Comparison of ENCODE assay signal across 37 cellular contexts in genomic region chr3:141714671-141715070, GRCh38. TPM values are rescaled to one million over a fixed set of nuclear protein-coding genes. Genes with fewer than 3 reads are reported as not detected.
DNase-seq lines count a peak whose midpoint lies in the region; ATAC-seq, FAIRE-seq and TF ChIP-seq lines count a peak whose summit lies in the region.
"Had no signal": no experiment of that assay in that cellular context is flagged by ENCODE, and none has a peak within 500 bp of the region (broad histone marks: within the 10 kb centered on the region; RNA-seq: fewer than 3 reads in every experiment).

No MANE protein-coding gene starts in this region.

- no peaks in the 10 kb centered on the region for H3K9me1 ChIP-seq in K562 (ENCODE audit: control insufficient read depth, insufficient read depth, low read length)

- TF ChIP-seq EP300 in HepG2 (IDR thresholded peaks at IDR 0.05; ENCODE audit: low read depth in 2 of 2, low read length in 2 of 2) (no peak), HepG2 (CRISPR knock-in tag; IDR thresholded peaks at IDR 0.05; ENCODE audit: borderline replicate concordance) (no peak), K562 (IDR thresholded peaks at IDR 0.05; ENCODE audit: low read length) (no peak)

- H3K27me3 ChIP-seq in HepG2 (ENCODE audit: control insufficient read depth in 1 of 2, insufficient read depth in 2 of 2, low read length in 2 of 2) (0 out of 5 replicates have a peak, but pooled peaks cover 0 to 1% of the 10 kb centered on the region in 2 experiments), right lobe of liver (no peaks in the 10 kb centered on the region), K562 (ENCODE audit: control insufficient read depth in 2 of 2, insufficient read depth in 2 of 2, low read length in 2 of 2) (no peaks in the 10 kb centered on the region)
- H3K27me3 ChIP-seq: BE2C; BLaER1; BLaER1 treated with 17β-estradiol and CSF1 and Interleukin-3, amounts not matched to agents 10 nM and 100 nM had no signal

- no peaks in the 10 kb centered on the region for H3K79me2 ChIP-seq in HepG2 (ENCODE audit: insufficient read depth, low read length)
- no peaks in the 10 kb centered on the region for H3K79me2 ChIP-seq in K562 (ENCODE audit: control insufficient read depth, insufficient read depth, low read length)

- H3K4me3 ChIP-seq in HepG2 (replicated peaks in 1 of 3; ENCODE audit: insufficient read depth in 1 of 3, low read depth in 2 of 3, low read length in 3 of 3) (no peak overlapping the region), right lobe of liver (no peak overlapping the region), K562 (no peak overlapping the region)
- H3K4me3 ChIP-seq: A549; BLaER1; BLaER1 treated with 17β-estradiol and CSF1 and Interleukin-3, amounts not matched to agents 10 nM and 100 nM had no signal

- ATAC-seq in HepG2: no peak
- no peak for ATAC-seq in right lobe of liver
- no peak for ATAC-seq in K562
- ATAC-seq: A549; CD8-positive, alpha-beta T cell had no signal

- POLR2A ChIA-PET in HepG2 (lab: Yijun Ruan, JAX): interaction anchor here (2.1 kb wide), 1 partner anchor 14 kb away, joined by 6 read pairs; no protein-coding TSS in a partner anchor
- POLR2A ChIA-PET in K562 (lab: Yijun Ruan, JAX): interaction anchor here (0.6 kb wide), 1 partner anchor 89 kb away, joined by 3 read pairs; no protein-coding TSS in a partner anchor

- no peak for TF ChIP-seq RAD21 in HepG2 (CRISPR knock-in tag; IDR thresholded peaks at IDR 0.05)
- TF ChIP-seq RAD21 in K562 (CRISPR knock-in tag; conservative IDR thresholded peaks at IDR 0.05 in 1 of 2, IDR thresholded peaks at IDR 0.05 in 1 of 2): no peak

- H3K9ac ChIP-seq in HepG2 (ENCODE audit: insufficient read depth, low read depth, low read length) (no peak overlapping the region), K562 (ENCODE audit: insufficient read depth in 1 of 2, low read depth in 2 of 2, low read length in 2 of 2) (no peak overlapping the region)
- H3K9ac ChIP-seq: BLaER1; BLaER1 treated with 17β-estradiol and CSF1 and Interleukin-3, amounts not matched to agents 10 nM and 100 nM had no signal

- H4K20me1 ChIP-seq in HepG2 (ENCODE audit: insufficient read depth, low read length): no peaks in the 10 kb centered on the region
- no peaks in the 10 kb centered on the region for H4K20me1 ChIP-seq in K562 (replicated peaks; ENCODE audit: control insufficient read depth, insufficient read depth, low read length)
- H4K20me1 ChIP-seq: BLaER1; BLaER1 treated with 17β-estradiol and CSF1 and Interleukin-3, amounts not matched to agents 10 nM and 100 nM had no signal

- FAIRE-seq in HepG2 (lab: Jason Lieb, UNC): no peak
- no peak for FAIRE-seq in K562 (lab: Jason Lieb, UNC)
- FAIRE-seq: A204.1, A549, D721Med had no signal

- H3K9me3 ChIP-seq in HepG2 (ENCODE audit: low read length) (no peaks in the 10 kb centered on the region), right lobe of liver (no peaks in the 10 kb centered on the region), K562 (replicated peaks; ENCODE audit: control insufficient read depth, insufficient read depth, low read depth, low read length) (no peaks in the 10 kb centered on the region)
- H3K9me3 ChIP-seq: A549, BE2C, Caco-2 had no signal

- intact Hi-C loops in HepG2 (cut with micrococcal nuclease; ENCODE audit: unreplicated experiment) (no loop called here), right lobe of liver (cut with DNase I) (no loop called here), K562 (cut with micrococcal nuclease) (no loop called here)

- TF ChIP-seq CTCF in HepG2 (CRISPR knock-in tag; IDR thresholded peaks at IDR 0.05): no peak
- TF ChIP-seq CTCF in right lobe of liver (IDR thresholded peaks at IDR 0.05): no peak
- TF ChIP-seq CTCF in K562 (IDR thresholded peaks at IDR 0.05 in 2 of 3, conservative IDR thresholded peaks at IDR 0.05 in 1 of 3; ENCODE audit: insufficient read depth in 2 of 3, low read depth in 1 of 3, low read length in 3 of 3): no peak

- no peak for DNase-seq in HepG2 (ENCODE audit: low spot score)
- DNase-seq in right lobe of liver: no peak
- DNase-seq in K562 (ENCODE audit: extremely low read depth in 1 of 4, low spot score in 3 of 4): no peak
- DNase-seq in caudate nucleus (lab: John Stamatoyannopoulos, UW): no peak
- DNase-seq: 8988T; ACHN; AML-193; BE2C; C1 segment of cervical spinal cord; Caco-2; Calu3; CD4-positive, alpha-beta memory T cell; CD4-positive, alpha-beta T cell; CD4-positive, CD25-positive, alpha-beta regulatory T cell; CD8-positive, alpha-beta memory T cell; CD8-positive, alpha-beta T cell; COR-L47; DMS 273 treated with DMSO at 0.1 percent for 48 hours; DMS153; DMS53; DMS79; DMS79 treated with DMSO at 0.1 percent for 48 hours; DND-41; EL had no signal

- H3K27ac ChIP-seq in HepG2 (ENCODE audit: extremely low read length, insufficient read depth, low read length) (no peak overlapping the region), right lobe of liver (no peak overlapping the region), K562 (ENCODE audit: extremely low read depth, low read depth, low read length) (no peak overlapping the region), caudate nucleus (ENCODE audit: low read depth, low read length) (no peak overlapping the region)
- H3K27ac ChIP-seq: 22Rv1; A549; BLaER1; BLaER1 treated with 17β-estradiol and CSF1 and Interleukin-3, amounts not matched to agents 10 nM and 100 nM; C4-2B had no signal

- TF ChIP-seq POLR2A in HepG2 (IDR thresholded peaks at IDR 0.05; ENCODE audit: insufficient read depth in 1 of 2, low read depth in 2 of 2, low read length in 2 of 2) (no peak), right lobe of liver (IDR thresholded peaks at IDR 0.05) (no peak), K562 (conservative IDR thresholded peaks at IDR 0.05) (no peak)

- WGBS in HepG2 (ENCODE audit: low lambda C conversion rate): 43% methylated on average over 1 of the region's 1 CpG
- WGBS in right lobe of liver (ENCODE audit: insufficient coverage, low coverage, low lambda C conversion rate, missing lambda C conversion rate): 100% methylated on average over 1 of the region's 1 CpG
- WGBS in K562 (ENCODE audit: insufficient coverage, low coverage, missing lambda C conversion rate): 11% methylated on average over 1 of the region's 1 CpG

- H3K4me2 ChIP-seq in HepG2 (ENCODE audit: low read depth, low read length) (no peak overlapping the region), K562 (ENCODE audit: insufficient read depth, low read length) (no peak overlapping the region)
- H3K4me2 ChIP-seq: A549; BLaER1; BLaER1 treated with 17β-estradiol and CSF1 and Interleukin-3, amounts not matched to agents 10 nM and 100 nM had no signal

- H3K4me1 ChIP-seq in HepG2 (ENCODE audit: insufficient read depth, low read length) (peaks cover 14% of the 10 kb centered on the region), right lobe of liver (no peaks in the 10 kb centered on the region), K562 (replicated peaks in 1 of 2; ENCODE audit: control insufficient read depth in 2 of 2, insufficient read depth in 2 of 2, low read length in 2 of 2) (peaks cover 0 to under 1% of the 10 kb centered on the region in 2 experiments; a peak in 2 of 5 replicates)
- H3K4me1 ChIP-seq: A549; BLaER1; BLaER1 treated with 17β-estradiol and CSF1 and Interleukin-3, amounts not matched to agents 10 nM and 100 nM; Caco-2 had no signal

- H2AFZ ChIP-seq in HepG2 (ENCODE audit: low read length) (no peak overlapping the region), K562 (ENCODE audit: low read depth, low read length) (no peak overlapping the region)

- in situ Hi-C loops in HepG2 (cut with HindIII; ENCODE audit: extremely low pct_ligation_motif_present, low pct_unique_long_range_greater_than_20kb) (no loop called here), K562 (cut with MboI) (no loop called here)

- CTCF ChIA-PET in HepG2 (lab: Yijun Ruan, JAX; ENCODE audit: low intra/inter-chr PET ratio, low total read pairs): no interaction called here
- CTCF ChIA-PET in K562 (lab: Yijun Ruan, JAX; ENCODE audit: low intra/inter-chr PET ratio): interaction anchor here (0.6 kb wide), 1 partner anchor 15 kb away, joined by 3 read pairs; no protein-coding TSS in a partner anchor

- BruUV-seq in HepG2 (replicated peaks; lab: Mats Ljungman, UMichigan): no TSS peak
- BruUV-seq in K562 (replicated peaks; lab: Mats Ljungman, UMichigan): no TSS peak

- H3K36me3 ChIP-seq in HepG2 (replicated peaks in 1 of 2; ENCODE audit: control insufficient read depth in 1 of 2, insufficient read depth in 2 of 2, low read length in 2 of 2) (no peaks in the 10 kb centered on the region), right lobe of liver (no peaks in the 10 kb centered on the region), K562 (ENCODE audit: control insufficient read depth, insufficient read depth, low read length) (no peaks in the 10 kb centered on the region)
- H3K36me3 ChIP-seq: BE2C; BLaER1; BLaER1 treated with 17β-estradiol and CSF1 and Interleukin-3, amounts not matched to agents 10 nM and 100 nM had no signal

RNA-seq across cellular contexts. Expression of gene RNF7, which starts 23.4 kb away (rescaled TPM):
- total RNA-seq in HepG2 (2016; rRNA removed; fragmentation: Illumina TruSeq; extraction: Trizol) (94.7 and 102 TPM in 2 replicates), right lobe of liver (10 to 100 TPM; 31.0 to 41.1 (median 34.2) TPM), K562 (2014; rRNA removed) (34.7 and 38.8 TPM in 2 replicates), K562 (2014; rRNA removed; fragmentation: Illumina TruSeq; extraction: Trizol) (80.0 and 80.5 TPM in 2 replicates), K562 (2015; rRNA removed; fragmentation: Illumina TruSeq; extraction: Trizol) (69.1 and 77.9 TPM in 2 replicates), K562 (2021) (94.5 and 96.7 TPM in 2 replicates)
- total RNA-seq in HepG2 (2016; cell fraction: cytosol; rRNA removed; fragmentation: Illumina TruSeq; extraction: Trizol; ENCODE audit: low read depth): 237 and 254 TPM in 2 replicates
- total RNA-seq in HepG2 (2016; cell fraction: insoluble cytoplasmic fraction; rRNA removed; fragmentation: Illumina TruSeq; extraction: Trizol): 97.5 and 99.9 TPM in 2 replicates
- total RNA-seq in HepG2 (2016; cell fraction: membrane; rRNA removed; fragmentation: Illumina TruSeq; extraction: Trizol): 254 and 267 TPM in 2 replicates
- 38.0 and 46.0 TPM in 2 replicates for total RNA-seq in HepG2 (2016; cell fraction: nucleus; rRNA removed; fragmentation: Illumina TruSeq; extraction: Trizol)
- polyA plus RNA-seq in HepG2 (2011; rRNA removed) (51.6 and 66.4 TPM in 2 replicates), K562 (2011; rRNA removed) (74.7 and 111 TPM in 2 replicates), K562 (2014; fragmentation: Illumina TruSeq; extraction: Trizol) (65.0 and 68.9 TPM in 2 replicates), K562 (2014; fragmentation: Nextera tagmentation; extraction: Ambion mirVana) (100 to 1,000 TPM; 112 to 133 TPM), K562 (2014; rRNA removed) (74.5 and 81.9 TPM in 2 replicates)
- 79.3 and 107 TPM in 2 replicates for polyA plus RNA-seq in HepG2 (2011; cell fraction: cytosol; rRNA removed)
- polyA plus RNA-seq in HepG2 (2011; cell fraction: nucleus; rRNA removed): 10.7 and 18.5 TPM in 2 replicates
- 84.0 and 95.6 TPM in 2 replicates for polyA plus RNA-seq in HepG2 (2012)
- polyA plus RNA-seq in HepG2 (2016; cell fraction: cytosol; fragmentation: Illumina TruSeq; extraction: Trizol; ENCODE audit: low read depth): 355 and 363 TPM in 2 replicates
- 109 and 111 TPM in 2 replicates for polyA plus RNA-seq in HepG2 (2016; cell fraction: insoluble cytoplasmic fraction; fragmentation: Illumina TruSeq; extraction: Trizol; ENCODE audit: low read depth)
- polyA plus RNA-seq in HepG2 (2016; cell fraction: membrane; fragmentation: Illumina TruSeq; extraction: Trizol; ENCODE audit: low read depth): 266 and 280 TPM in 2 replicates
- polyA plus RNA-seq in HepG2 (2016; cell fraction: nucleus; fragmentation: Illumina TruSeq; extraction: Trizol; ENCODE audit: insufficient read depth, low read depth): 65.3 and 74.1 TPM in 2 replicates
- 16.0 and 16.9 TPM in 2 replicates for polyA minus RNA-seq in HepG2 (2011; rRNA and poly(A)+ RNA removed; ENCODE audit: low replicate concordance)
- polyA minus RNA-seq in HepG2 (2011; cell fraction: cytosol; rRNA and poly(A)+ RNA removed): 12.8 and 20.9 TPM in 2 replicates
- polyA minus RNA-seq in HepG2 (2011; cell fraction: nucleus; rRNA and poly(A)+ RNA removed): 13.5 and 25.4 TPM in 2 replicates
- total RNA-seq in K562 (2011; cell fraction: chromatin; rRNA removed; ENCODE audit: low replicate concordance): 14.2 and 22.7 TPM in 2 replicates
- total RNA-seq in K562 (2011; cell fraction: nucleolus; rRNA removed): 17.0 TPM in 2 replicates
- 28.5 and 47.3 TPM in 2 replicates for total RNA-seq in K562 (2011; cell fraction: nucleoplasm; rRNA removed)
- polyA plus RNA-seq in K562 (2011; cell fraction: cytosol; rRNA removed): 51.2 and 88.5 TPM in 2 replicates
- polyA plus RNA-seq in K562 (2011; cell fraction: nucleus; rRNA removed): 23.4 and 45.3 TPM in 2 replicates
- 77.6 and 88.6 TPM in 2 replicates for polyA plus RNA-seq in K562 (2012)
- polyA minus RNA-seq in K562 (2011; rRNA and poly(A)+ RNA removed): 23.4 and 27.3 TPM in 2 replicates
- polyA minus RNA-seq in K562 (2011; cell fraction: cytosol; rRNA and poly(A)+ RNA removed): 15.2 and 27.5 TPM in 2 replicates
- polyA minus RNA-seq in K562 (2011; cell fraction: nucleus; rRNA and poly(A)+ RNA removed): 10.0 and 19.7 TPM in 2 replicates

RNA-seq across cellular contexts. Expression of gene GRK7, which starts 48.5 kb away (rescaled TPM):
- total RNA-seq in HepG2 (2016; rRNA removed; fragmentation: Illumina TruSeq; extraction: Trizol): not detected in 2 replicates
- not detected in 2 replicates for total RNA-seq in HepG2 (2016; cell fraction: cytosol; rRNA removed; fragmentation: Illumina TruSeq; extraction: Trizol; ENCODE audit: low read depth)
- total RNA-seq in HepG2 (2016; cell fraction: insoluble cytoplasmic fraction; rRNA removed; fragmentation: Illumina TruSeq; extraction: Trizol): not detected in 2 replicates
- total RNA-seq in HepG2 (2016; cell fraction: membrane; rRNA removed; fragmentation: Illumina TruSeq; extraction: Trizol): not detected in 2 replicates
- total RNA-seq in HepG2 (2016; cell fraction: nucleus; rRNA removed; fragmentation: Illumina TruSeq; extraction: Trizol): not detected in 2 replicates
- not detected in 2 replicates for polyA plus RNA-seq in HepG2 (2011; rRNA removed)
- not detected in 2 replicates for polyA plus RNA-seq in HepG2 (2011; cell fraction: cytosol; rRNA removed)
- not detected in 2 replicates for polyA plus RNA-seq in HepG2 (2011; cell fraction: nucleus; rRNA removed)
- not detected in 2 replicates for polyA plus RNA-seq in HepG2 (2012)
- polyA plus RNA-seq in HepG2 (2016; cell fraction: cytosol; fragmentation: Illumina TruSeq; extraction: Trizol; ENCODE audit: low read depth): not detected in 2 replicates
- polyA plus RNA-seq in HepG2 (2016; cell fraction: insoluble cytoplasmic fraction; fragmentation: Illumina TruSeq; extraction: Trizol; ENCODE audit: low read depth): not detected in 2 replicates
- not detected in 2 replicates for polyA plus RNA-seq in HepG2 (2016; cell fraction: membrane; fragmentation: Illumina TruSeq; extraction: Trizol; ENCODE audit: low read depth)
- not detected in 2 replicates for polyA plus RNA-seq in HepG2 (2016; cell fraction: nucleus; fragmentation: Illumina TruSeq; extraction: Trizol; ENCODE audit: insufficient read depth, low read depth)
- polyA minus RNA-seq in HepG2 (2011; rRNA and poly(A)+ RNA removed; ENCODE audit: low replicate concordance): 0.05 TPM in 1 of 2 replicates, not detected in the other
- not detected in 2 replicates for polyA minus RNA-seq in HepG2 (2011; cell fraction: cytosol; rRNA and poly(A)+ RNA removed)
- polyA minus RNA-seq in HepG2 (2011; cell fraction: nucleus; rRNA and poly(A)+ RNA removed): not detected in 2 replicates
- under 1 TPM in 1 of 6 experiments, not detected in 5; 0.06 TPM for total RNA-seq in right lobe of liver
- not detected in 2 replicates for total RNA-seq in K562 (2011; cell fraction: chromatin; rRNA removed; ENCODE audit: low replicate concordance)
- 0.17 TPM in 1 of 2 replicates, not detected in the other for total RNA-seq in K562 (2011; cell fraction: nucleolus; rRNA removed)
- not detected in 2 replicates for total RNA-seq in K562 (2011; cell fraction: nucleoplasm; rRNA removed)
- total RNA-seq in K562 (2014; rRNA removed): not detected in 2 replicates
- 0.04 TPM in 1 of 2 replicates, not detected in the other for total RNA-seq in K562 (2014; rRNA removed; fragmentation: Illumina TruSeq; extraction: Trizol)
- 0.08 TPM in 1 of 2 replicates, not detected in the other for total RNA-seq in K562 (2015; rRNA removed; fragmentation: Illumina TruSeq; extraction: Trizol)
- total RNA-seq in K562 (2021): 0.04 TPM in 1 of 2 replicates, not detected in the other
- polyA plus RNA-seq in K562 (2011; rRNA removed): not detected in 2 replicates
- polyA plus RNA-seq in K562 (2011; cell fraction: cytosol; rRNA removed): not detected in 2 replicates
- polyA plus RNA-seq in K562 (2011; cell fraction: nucleus; rRNA removed): 0.07 TPM in 1 of 2 replicates, not detected in the other
- polyA plus RNA-seq in K562 (2012): 0.04 TPM in 1 of 2 replicates, not detected in the other
- polyA plus RNA-seq in K562 (2014; fragmentation: Illumina TruSeq; extraction: Trizol): 0.07 TPM in 1 of 2 replicates, not detected in the other
- under 1 TPM; 0.01 TPM for polyA plus RNA-seq in K562 (2014; fragmentation: Nextera tagmentation; extraction: Ambion mirVana)
- 0.04 and 0.08 TPM in 2 replicates for polyA plus RNA-seq in K562 (2014; rRNA removed)
- 0.06 TPM in 1 of 2 replicates, not detected in the other for polyA minus RNA-seq in K562 (2011; rRNA and poly(A)+ RNA removed)
- polyA minus RNA-seq in K562 (2011; cell fraction: cytosol; rRNA and poly(A)+ RNA removed): not detected in 2 replicates
- polyA minus RNA-seq in K562 (2011; cell fraction: nucleus; rRNA and poly(A)+ RNA removed): not detected in 2 replicates
- total RNA-seq: A172; A673; B cell; Caco-2; Calu3; CD4-positive, CD25-positive, alpha-beta regulatory T cell; CD8-positive, alpha-beta memory T cell; Daoy had no signal
- polyA plus RNA-seq: AG04450; BJ; CD4-positive, alpha-beta memory T cell; CD8-positive, alpha-beta memory T cell had no signal

Comparison
In these comparisons a context has a peak if more than half of its experiments do, and no peak if none do; other contexts are left out.
1. Of the 241 proteins assayed by ChIP-seq in both HepG2 and K562: peak only in HepG2: none; only in K562: PCBP1 and PCBP2; in both: HNRNPK; in neither: 238.